In genomic region chr15:88218557-88219214, GRCh38 we compare ENCODE assay signal across 24 cellular contexts.
A peak's percentile ranks its signal among the peaks of the same experiment; 100 is the strongest.
DNase-seq lines count a peak whose midpoint lies in the region; ATAC-seq lines count a peak whose summit lies in the region.
"Had no signal": no experiment of that assay in that cellular context is flagged by ENCODE, and none has a peak within 500 bp of the region (broad histone marks: within the 10 kb centered on the region; RNA-seq: fewer than 3 reads in every experiment).

No MANE protein-coding gene starts in this region.

- H3K27ac Mint-ChIP-seq in stimulated activated naive B cell treated with anti-CD40 and anti-IgM and Interleukin-4, amounts not matched to agents 10 μg/mL and 1 μg/mL and 100 μg/mL, for 72 hours: no peak overlapping the region
- H3K27ac Mint-ChIP-seq: activated CD4-positive, alpha-beta T cell treated with anti-CD3 and anti-CD28 coated beads, Interleukin-2, amount 10 ng/mL, durations not matched to agents 24 days and 14 days; activated naive CD4-positive, alpha-beta T cell treated with anti-CD3 and anti-CD28 coated beads for 36 hours; natural killer cell treated with Interleukin-12 subunit alpha and Interleukin-12 subunit beta and Interleukin-15 and Interleukin-18, amount 100 ng/mL, for 72 hours had no signal

- no peak for ATAC-seq in stimulated activated naive B cell treated with anti-CD40 and anti-IgM and Interleukin-4, amounts not matched to agents 10 μg/mL and 1 μg/mL and 100 μg/mL, for 72 hours (replicated peaks)
- no peak for ATAC-seq in HG02981 (IDR thresholded peaks at IDR 0.05; ENCODE audit: unreplicated experiment)
- ATAC-seq: natural killer cell treated with Interleukin-12 subunit alpha and Interleukin-12 subunit beta and Interleukin-15 and Interleukin-18, amount 100 ng/mL, for 72 hours had no signal

- H3K9me3 Mint-ChIP-seq in stimulated activated naive B cell treated with anti-CD40 and anti-IgM and Interleukin-4, amounts not matched to agents 10 μg/mL and 1 μg/mL and 100 μg/mL, for 72 hours: peaks cover 6 to 8% of the 10 kb centered on the region in 2 donors
- H3K9me3 Mint-ChIP-seq: activated CD4-positive, alpha-beta T cell treated with anti-CD3 and anti-CD28 coated beads, Interleukin-2, amount 10 ng/mL, durations not matched to agents 24 days and 14 days; activated naive CD4-positive, alpha-beta T cell treated with anti-CD3 and anti-CD28 coated beads for 36 hours; natural killer cell treated with Interleukin-12 subunit alpha and Interleukin-12 subunit beta and Interleukin-15 and Interleukin-18, amount 100 ng/mL, for 72 hours had no signal

- no peaks in the 10 kb centered on the region for H3K36me3 Mint-ChIP-seq in stimulated activated naive B cell treated with anti-CD40 and anti-IgM and Interleukin-4, amounts not matched to agents 10 μg/mL and 1 μg/mL and 100 μg/mL, for 72 hours
- H3K36me3 Mint-ChIP-seq: natural killer cell treated with Interleukin-12 subunit alpha and Interleukin-12 subunit beta and Interleukin-15 and Interleukin-18, amount 100 ng/mL, for 72 hours had no signal

- no peak overlapping the region for H3K4me3 Mint-ChIP-seq in stimulated activated naive B cell treated with anti-CD40 and anti-IgM and Interleukin-4, amounts not matched to agents 10 μg/mL and 1 μg/mL and 100 μg/mL, for 72 hours
- H3K4me3 Mint-ChIP-seq: activated CD4-positive, alpha-beta T cell treated with anti-CD3 and anti-CD28 coated beads, Interleukin-2, amount 10 ng/mL, durations not matched to agents 24 days and 14 days; activated naive CD4-positive, alpha-beta T cell treated with anti-CD3 and anti-CD28 coated beads for 36 hours; natural killer cell treated with Interleukin-12 subunit alpha and Interleukin-12 subunit beta and Interleukin-15 and Interleukin-18, amount 100 ng/mL, for 72 hours had no signal

- peaks cover 0 to 2% of the 10 kb centered on the region in 2 donors for H3K4me1 Mint-ChIP-seq in stimulated activated naive B cell treated with anti-CD40 and anti-IgM and Interleukin-4, amounts not matched to agents 10 μg/mL and 1 μg/mL and 100 μg/mL, for 72 hours
- H3K4me1 Mint-ChIP-seq: activated CD4-positive, alpha-beta T cell treated with anti-CD3 and anti-CD28 coated beads, Interleukin-2, amount 10 ng/mL, durations not matched to agents 24 days and 14 days had no signal

- DNase-seq in NCI-H2171 treated with DMSO at 0.1 percent for 48 hours (lab: John Stamatoyannopoulos, UW) (peak; percentile 6), NCI-H2171 (lab: John Stamatoyannopoulos, UW) (no peak), NCI-H524 treated with DMSO at 0.1 percent for 48 hours (lab: John Stamatoyannopoulos, UW) (peak; percentile 60), caudate nucleus (lab: John Stamatoyannopoulos, UW) (peak in 17 of 61 donors; percentile 7 to 93 (median 20)), retina (peak; percentile 44), Kasumi-1 (lab: John Stamatoyannopoulos, UW) (no peak)
- DNase-seq in stimulated activated naive B cell treated with anti-CD40 and anti-IgM and Interleukin-4, amounts not matched to agents 10 μg/mL and 1 μg/mL and 100 μg/mL, for 72 hours: no peak
- DNase-seq: activated CD4-positive, alpha-beta T cell treated with anti-CD3 and anti-CD28 coated beads, Interleukin-2, amount 10 ng/mL, durations not matched to agents 24 days and 14 days; activated naive CD4-positive, alpha-beta T cell treated with anti-CD3 and anti-CD28 coated beads for 36 hours; amniotic stem cell; Caco-2; dermis blood vessel endothelial cell; MV-4-11; NCI-H2081; NCI-H446 treated with DMSO at 0.1 percent for 48 hours; stimulated activated CD4-positive, alpha-beta T cell treated with anti-CD3 and anti-CD28 coated beads, Interleukin-12 subunit alpha, Interleukin-12 subunit beta, amount 100 ng/mL, for 4 hours; stimulated activated CD4-positive, alpha-beta T cell treated with anti-CD3 and anti-CD28 coated beads, Interleukin-4, amount 100 ng/mL, for 24 hours; stimulated activated naive CD4-positive, alpha-beta T cell treated with Interleukin-2 at 50 U/mL for 16 hours had no signal

- H3K27me3 Mint-ChIP-seq in stimulated activated naive B cell treated with anti-CD40 and anti-IgM and Interleukin-4, amounts not matched to agents 10 μg/mL and 1 μg/mL and 100 μg/mL, for 72 hours: peaks cover 0 to 3% of the 10 kb centered on the region in 2 donors
- H3K27me3 Mint-ChIP-seq: activated CD4-positive, alpha-beta T cell treated with anti-CD3 and anti-CD28 coated beads, Interleukin-2, amount 10 ng/mL, durations not matched to agents 24 days and 14 days; natural killer cell treated with Interleukin-12 subunit alpha and Interleukin-12 subunit beta and Interleukin-15 and Interleukin-18, amount 100 ng/mL, for 72 hours had no signal

- peak overlapping the region; percentile 63 for H3K27ac ChIP-seq in caudate nucleus (ENCODE audit: low read depth, low read length)
- H3K27ac ChIP-seq: BLaER1, right atrium auricular region, SK-N-MC, vagina had no signal

Comparison
In these comparisons a context has a peak if more than half of its experiments do, and no peak if none do; other contexts are left out.
1. DNase-seq: peak in NCI-H2171 treated with DMSO at 0.1 percent for 48 hours (single experiment), NCI-H524 treated with DMSO at 0.1 percent for 48 hours (single experiment) and retina (single experiment); none in NCI-H2171 (single experiment), stimulated activated naive B cell treated with anti-CD40 and anti-IgM and Interleukin-4, amounts not matched to agents 10 μg/mL and 1 μg/mL and 100 μg/mL, for 72 hours (single experiment) and Kasumi-1 (0 of 2).